11 cellular contexts compared by ENCODE assay signal in the genomic region with DNA sequence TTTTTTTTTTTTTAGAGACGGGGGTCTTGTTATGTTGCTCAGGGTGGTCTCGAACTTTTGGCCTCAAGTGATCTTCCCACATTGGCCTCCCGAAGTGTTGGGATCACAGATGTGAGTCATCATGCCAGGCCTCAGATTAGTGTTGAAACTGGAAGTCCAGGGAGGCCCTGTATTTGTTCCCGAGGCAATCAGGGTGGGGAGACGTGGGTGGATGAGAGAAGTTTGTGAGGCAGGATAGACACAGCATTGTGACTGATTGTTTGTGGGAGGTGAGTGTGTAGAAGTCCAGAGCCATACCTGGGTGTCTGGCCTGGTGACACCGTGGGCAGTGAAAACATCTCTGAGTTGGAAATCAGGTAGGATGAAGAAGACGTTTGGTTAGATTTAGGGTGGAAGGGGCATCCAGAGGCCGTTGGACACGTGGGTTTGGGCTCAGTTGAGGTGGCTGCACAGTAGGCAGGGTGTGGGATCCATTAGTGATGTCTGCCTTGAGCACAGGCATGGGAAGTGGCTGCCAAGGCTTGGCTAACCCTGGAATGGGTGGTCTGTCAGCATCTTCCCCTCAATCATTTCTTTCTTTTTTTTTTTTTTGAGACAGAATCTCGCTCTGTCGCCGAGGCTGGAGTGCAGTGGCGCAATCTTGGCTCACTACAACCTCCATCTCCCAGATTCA. TPM values are rescaled to one million over a fixed set of nuclear protein-coding genes. Genes with fewer than 3 reads are reported as not detected.
DNase-seq lines count a peak whose midpoint lies in the region; ATAC-seq and TF ChIP-seq lines count a peak whose summit lies in the region.
"Had no signal": no experiment of that assay in that cellular context is flagged by ENCODE, and none has a peak within 500 bp of the region (broad histone marks: within the 10 kb centered on the region; RNA-seq: fewer than 3 reads in every experiment).

No MANE protein-coding gene starts in this region.

- peaks cover 2% of the 10 kb centered on the region for H3K79me1 ChIP-seq in trophoblast cell (ENCODE audit: low read length)

- no peak for DNase-seq in GM23338 (ENCODE audit: low spot score)
- no peak for DNase-seq in RWPE2 (ENCODE audit: low spot score)
- DNase-seq in trophoblast cell, result no peak
- DNase-seq in MG63, result no peak
- no peak for DNase-seq in H7
- DNase-seq in anterior cingulate cortex (lab: John Stamatoyannopoulos, UW), result no peak
- DNase-seq: cortex of kidney had no signal

- peak overlapping the region; percentile 18 for H2BK12ac ChIP-seq in trophoblast cell (ENCODE audit: low read length)

- H3K4me3 ChIP-seq in GM23338 (no peak overlapping the region), RWPE2 (ENCODE audit: severe bottlenecking) (no peak overlapping the region), trophoblast cell (ENCODE audit: low read depth, low read length) (no peak overlapping the region), MG63 (no peak overlapping the region), H7 (ENCODE audit: insufficient read depth, low read depth, low read length) (no peak overlapping the region)

- H3K27ac Mint-ChIP-seq in GM23338, result no peak overlapping the region
- H3K27ac Mint-ChIP-seq in dendritic cell treated with granulocyte-macrophage colony-stimulating factor and Interleukin-4, amounts not matched to agents 40 ng/mL and 50 ng/mL, for 4 days, result peak overlapping the region; percentile 35

- peaks cover 10% of the 10 kb centered on the region for H3K27me3 Mint-ChIP-seq in GM23338 (ENCODE audit: insufficient read depth, low read depth, poor library complexity)
- H3K27me3 Mint-ChIP-seq in dendritic cell treated with granulocyte-macrophage colony-stimulating factor and Interleukin-4, amounts not matched to agents 40 ng/mL and 50 ng/mL, for 4 days, result peaks cover 20% of the 10 kb centered on the region

- TF ChIP-seq CTCF in GM23338 (conservative IDR thresholded peaks at IDR 0.05; ENCODE audit: low read depth in 2 of 2) (no peak), RWPE2 (IDR thresholded peaks at IDR 0.05; ENCODE audit: poor library complexity, severe bottlenecking) (no peak)

- H3K79me2 ChIP-seq in GM23338 (replicated peaks; ENCODE audit: insufficient read depth), result no peaks in the 10 kb centered on the region
- H3K79me2 ChIP-seq in trophoblast cell (ENCODE audit: control insufficient read depth, insufficient read depth, low read length, poor library complexity), result no peaks in the 10 kb centered on the region

- H3K4me1 ChIP-seq in GM23338 (ENCODE audit: insufficient read depth), result no peaks in the 10 kb centered on the region; the same call in 1 of the 2 replicates
- no peaks in the 10 kb centered on the region for H3K4me1 ChIP-seq in RWPE2 (ENCODE audit: insufficient read depth, poor library complexity, severe bottlenecking)
- no peaks in the 10 kb centered on the region for H3K4me1 ChIP-seq in trophoblast cell (ENCODE audit: control insufficient read depth in 1 of 2, insufficient read depth in 2 of 2, low read length in 2 of 2)

- no peaks in the 10 kb centered on the region for H3K9me3 Mint-ChIP-seq in GM23338
- no peaks in the 10 kb centered on the region for H3K9me3 Mint-ChIP-seq in dendritic cell treated with granulocyte-macrophage colony-stimulating factor and Interleukin-4, amounts not matched to agents 40 ng/mL and 50 ng/mL, for 4 days

- no peak overlapping the region for H3K14ac ChIP-seq in trophoblast cell (ENCODE audit: low read length)

- no peaks in the 10 kb centered on the region for H3K9me3 ChIP-seq in RWPE2 (ENCODE audit: severe bottlenecking)
- peaks cover 2% of the 10 kb centered on the region for H3K9me3 ChIP-seq in trophoblast cell (ENCODE audit: insufficient read depth, low read depth, low read length)
- H3K9me3 ChIP-seq in MG63, result no peaks in the 10 kb centered on the region
- H3K9me3 ChIP-seq: BLaER1 treated with 17β-estradiol and CSF1 and Interleukin-3, amounts not matched to agents 10 nM and 100 nM; tibial artery had no signal

- no peak overlapping the region for H4K8ac ChIP-seq in trophoblast cell (ENCODE audit: low read depth, low read length)

- H3K18ac ChIP-seq in trophoblast cell (ENCODE audit: low read length), result no peak overlapping the region

- no peak overlapping the region for H3K4ac ChIP-seq in trophoblast cell (ENCODE audit: low read depth, low read length)

- no peaks in the 10 kb centered on the region for H4K20me1 ChIP-seq in GM23338 (replicated peaks; ENCODE audit: insufficient read depth)

- no CpG with 5 or more reads among the region's 13 CpGs for WGBS in trophoblast cell (ENCODE audit: extremely low coverage, insufficient coverage, insufficient read length)

- H3K9me2 ChIP-seq in GM23338 (ENCODE audit: insufficient read depth), result no peaks in the 10 kb centered on the region

- peak overlapping the region; percentile 3; the same call in 1 of the 3 replicates for H3K4me3 Mint-ChIP-seq in GM23338
- H3K4me3 Mint-ChIP-seq in dendritic cell treated with granulocyte-macrophage colony-stimulating factor and Interleukin-4, amounts not matched to agents 40 ng/mL and 50 ng/mL, for 4 days, result no peak overlapping the region

- no peak overlapping the region for H2BK5ac ChIP-seq in trophoblast cell (ENCODE audit: low read depth, low read length, poor library complexity)

- 0 out of 2 replicates have a peak overlapping the region, but pooled peaks have one; percentile 69 for H3K27ac ChIP-seq in GM23338 (ENCODE audit: low read depth)
- H3K27ac ChIP-seq in RWPE2 (ENCODE audit: poor library complexity, severe bottlenecking), result peak overlapping the region; percentile 4
- no peak overlapping the region for H3K27ac ChIP-seq in trophoblast cell (ENCODE audit: low read depth, low read length)
- H3K27ac ChIP-seq: BLaER1 treated with 17β-estradiol and CSF1 and Interleukin-3, amounts not matched to agents 10 nM and 100 nM had no signal

- H3K9ac ChIP-seq in trophoblast cell (ENCODE audit: low read length), result no peak overlapping the region
- H3K9ac ChIP-seq: BLaER1 treated with 17β-estradiol and CSF1 and Interleukin-3, amounts not matched to agents 10 nM and 100 nM had no signal

- H3K27me3 ChIP-seq in GM23338 (ENCODE audit: insufficient read depth) (no peaks in the 10 kb centered on the region), RWPE2 (ENCODE audit: insufficient read depth, poor library complexity, severe bottlenecking) (no peaks in the 10 kb centered on the region), trophoblast cell (ENCODE audit: insufficient read depth, low read length) (no peaks in the 10 kb centered on the region), MG63 (peaks cover 3% of the 10 kb centered on the region), H7 (ENCODE audit: control insufficient read depth, insufficient read depth, low read length) (no peaks in the 10 kb centered on the region)
- H3K27me3 ChIP-seq: BLaER1 treated with 17β-estradiol and CSF1 and Interleukin-3, amounts not matched to agents 10 nM and 100 nM; tibial artery had no signal

- intact Hi-C loops in dendritic cell treated with granulocyte-macrophage colony-stimulating factor and Interleukin-4, amounts not matched to agents 40 ng/mL and 50 ng/mL, for 4 days (cut with micrococcal nuclease), result no loop called here

- ATAC-seq in GM23338 (no peak), RWPE2 (ENCODE audit: low read depth) (no peak), GM19397 (IDR thresholded peaks at IDR 0.05; ENCODE audit: unreplicated experiment) (no peak)

- peaks cover 5% of the 10 kb centered on the region; the same call in 1 of the 2 replicates for H3F3A ChIP-seq in GM23338 (replicated peaks; ENCODE audit: low read depth)

- H4K91ac ChIP-seq in trophoblast cell (ENCODE audit: low read depth, low read length), result no peak overlapping the region

- H3K36me3 ChIP-seq in GM23338 (ENCODE audit: insufficient read depth), result no peaks in the 10 kb centered on the region
- no peaks in the 10 kb centered on the region for H3K36me3 ChIP-seq in RWPE2 (ENCODE audit: low read depth)
- H3K36me3 ChIP-seq in trophoblast cell (ENCODE audit: control insufficient read depth in 1 of 2, insufficient read depth in 2 of 2, low read length in 2 of 2), result peaks cover 9 to 14% of the 10 kb centered on the region in 2 experiments
- no peaks in the 10 kb centered on the region for H3K36me3 ChIP-seq in MG63
- peaks cover 1% of the 10 kb centered on the region; the same call in 1 of the 2 replicates for H3K36me3 ChIP-seq in H7 (replicated peaks; ENCODE audit: control insufficient read depth, insufficient read depth, low read length)
- H3K36me3 ChIP-seq: tibial artery had no signal

- H2AFZ ChIP-seq in GM23338, result no peak overlapping the region
- no peak overlapping the region for H2AFZ ChIP-seq in trophoblast cell (ENCODE audit: insufficient read depth, low read length, poor library complexity)

- H4K12ac ChIP-seq in trophoblast cell (ENCODE audit: low read depth, low read length), result no peak overlapping the region

- H3K4me2 ChIP-seq in GM23338 (no peak overlapping the region), trophoblast cell (ENCODE audit: low read length) (no peak overlapping the region)

- no peak overlapping the region for H2BK120ac ChIP-seq in trophoblast cell (ENCODE audit: insufficient read depth, low read length, poor library complexity)

- peaks cover 3% of the 10 kb centered on the region; the same call in 2 of the 3 replicates for H3K36me3 Mint-ChIP-seq in GM23338 (ENCODE audit: low read depth)
- peaks cover 19% of the 10 kb centered on the region for H3K36me3 Mint-ChIP-seq in dendritic cell treated with granulocyte-macrophage colony-stimulating factor and Interleukin-4, amounts not matched to agents 40 ng/mL and 50 ng/mL, for 4 days (ENCODE audit: low read depth)

- H2AK5ac ChIP-seq in trophoblast cell (ENCODE audit: low read length), result no peak overlapping the region

- no peak overlapping the region for H3K23ac ChIP-seq in trophoblast cell (ENCODE audit: low read length)

- H3K4me1 Mint-ChIP-seq in GM23338, result peaks cover 7% of the 10 kb centered on the region
- peaks cover 22% of the 10 kb centered on the region for H3K4me1 Mint-ChIP-seq in dendritic cell treated with granulocyte-macrophage colony-stimulating factor and Interleukin-4, amounts not matched to agents 40 ng/mL and 50 ng/mL, for 4 days (ENCODE audit: low read depth)

RNA-seq across cellular contexts. Expression of a gene that starts 12.4 kb away (rescaled TPM):
- total RNA-seq in GM23338 (2014; rRNA removed; shearing (Covaris generic)), result 22.8 and 32.1 TPM in 2 replicates
- polyA plus RNA-seq in GM23338 (2016; fragmentation: Nextera tagmentation; extraction: Ambion mirVana), result 7.0 and 8.6 TPM in 2 replicates
- 68.7 and 72.2 TPM in 2 replicates for polyA plus RNA-seq in trophoblast cell (2013)
- 4.9 and 6.1 TPM in 2 replicates for total RNA-seq in MG63 (2014; rRNA removed; shearing (Covaris generic); ENCODE audit: low replicate concordance)
- total RNA-seq in H7 (2014; rRNA removed; shearing (Covaris generic)), result 16.3 and 17.5 TPM in 2 replicates

RNA-seq across cellular contexts. Expression of a gene that starts 13.8 kb away (rescaled TPM):
- 9.6 and 15.2 TPM in 2 replicates for total RNA-seq in GM23338 (2014; rRNA removed; shearing (Covaris generic))
- polyA plus RNA-seq in GM23338 (2016; fragmentation: Nextera tagmentation; extraction: Ambion mirVana), result 25.1 and 30.1 TPM in 2 replicates
- 32.0 and 34.1 TPM in 2 replicates for polyA plus RNA-seq in trophoblast cell (2013)
- 6.6 TPM in 1 of 2 replicates, not detected in the other for total RNA-seq in MG63 (2014; rRNA removed; shearing (Covaris generic); ENCODE audit: low replicate concordance)
- total RNA-seq in H7 (2014; rRNA removed; shearing (Covaris generic)), result 4.0 and 9.2 TPM in 2 replicates

RNA-seq across cellular contexts. Expression of a gene that starts 16.6 kb away (rescaled TPM):
- total RNA-seq in GM23338 (2014; rRNA removed; shearing (Covaris generic)), result 0.89 and 1.9 TPM in 2 replicates
- polyA plus RNA-seq in GM23338 (2016; fragmentation: Nextera tagmentation; extraction: Ambion mirVana), result 0.55 and 0.77 TPM in 2 replicates
- polyA plus RNA-seq in trophoblast cell (2013), result 37.2 and 40.1 TPM in 2 replicates
- total RNA-seq in MG63 (2014; rRNA removed; shearing (Covaris generic); ENCODE audit: low replicate concordance), result 0.33 TPM in 1 of 2 replicates, not detected in the other
- total RNA-seq in H7 (2014; rRNA removed; shearing (Covaris generic)), result 1.6 and 10.3 TPM in 2 replicates

RNA-seq across cellular contexts. Expression of a gene that starts 22.9 kb away (rescaled TPM):
- 146 and 147 TPM in 2 replicates for total RNA-seq in GM23338 (2014; rRNA removed; shearing (Covaris generic))
- 60.3 and 68.3 TPM in 2 replicates for polyA plus RNA-seq in GM23338 (2016; fragmentation: Nextera tagmentation; extraction: Ambion mirVana)
- 229 and 249 TPM in 2 replicates for polyA plus RNA-seq in trophoblast cell (2013)
- 129 and 196 TPM in 2 replicates for total RNA-seq in MG63 (2014; rRNA removed; shearing (Covaris generic); ENCODE audit: low replicate concordance)
- total RNA-seq in H7 (2014; rRNA removed; shearing (Covaris generic)), result 103 and 130 TPM in 2 replicates
